ENCODE assay signal across 8 cellular contexts in the genomic region with DNA sequence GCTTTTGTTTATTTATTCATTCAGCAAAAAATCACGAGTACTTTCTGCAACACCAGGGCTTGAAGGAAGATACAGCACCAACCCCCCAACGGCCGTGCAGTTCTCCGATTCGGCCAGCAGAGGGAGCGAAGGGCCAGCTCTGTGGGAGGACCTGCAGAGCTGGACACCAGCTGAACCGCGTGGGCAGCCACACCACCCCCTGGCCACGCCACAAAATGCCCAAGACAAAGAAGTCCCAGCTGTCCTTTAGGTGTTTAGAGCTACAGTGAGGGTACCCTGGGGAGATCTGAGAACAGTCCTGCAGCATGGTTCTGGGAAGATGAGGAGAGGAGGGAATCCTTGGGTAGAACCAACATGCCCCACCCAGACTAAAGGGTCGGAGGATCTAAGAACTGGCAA.
DNase-seq lines count a peak whose midpoint lies in the region; ATAC-seq and TF ChIP-seq lines count a peak whose summit lies in the region.

No MANE protein-coding gene starts in this region.

- H3K36me3 ChIP-seq in MG63, result no peaks in the 10 kb centered on the region
- H3K36me3 ChIP-seq in right atrium auricular region, result no peaks in the 10 kb centered on the region
- H3K36me3 ChIP-seq in sigmoid colon, result no peaks in the 10 kb centered on the region

- no peaks in the 10 kb centered on the region for H3K9me3 ChIP-seq in MG63
- no peaks in the 10 kb centered on the region for H3K9me3 ChIP-seq in right atrium auricular region
- H3K9me3 ChIP-seq in sigmoid colon, result no peaks in the 10 kb centered on the region

- H3K4me3 ChIP-seq in MG63, result no peak overlapping the region
- H3K4me3 ChIP-seq in right atrium auricular region, result no peak overlapping the region
- H3K4me3 ChIP-seq in sigmoid colon, result no peak overlapping the region

- TF ChIP-seq POLR2A in sigmoid colon (IDR thresholded peaks at IDR 0.05), result no peak

- intact Hi-C loops in sigmoid colon (cut with DNase I), result loop anchor here (1.0 to 5.0 kb wide), 5 partner anchors 84 to 434 kb away; partner anchors contain the start of genes PGM2 and RELL1

- no peak overlapping the region for H3K27ac ChIP-seq in right atrium auricular region
- no peak overlapping the region for H3K27ac ChIP-seq in sigmoid colon

- H3K4me1 ChIP-seq in right atrium auricular region (peaks cover 0 to 3% of the 10 kb centered on the region in 2 donors), sigmoid colon (peaks cover 0 to 6% (median 2%) of the 10 kb centered on the region in 4 donors)

- ATAC-seq in GM21528 (IDR thresholded peaks at IDR 0.05; ENCODE audit: low FRiP score, unreplicated experiment), result peak; percentile 80
- no peak for ATAC-seq in HG02970 (IDR thresholded peaks at IDR 0.05; ENCODE audit: low FRiP score, unreplicated experiment)

- no peaks in the 10 kb centered on the region for H3K27me3 ChIP-seq in MG63
- no peaks in the 10 kb centered on the region for H3K27me3 ChIP-seq in right atrium auricular region
- no peaks in the 10 kb centered on the region for H3K27me3 ChIP-seq in sigmoid colon

- peak; percentile 1 for DNase-seq in DMS153 (lab: John Stamatoyannopoulos, UW)
- DNase-seq in MG63, result peak; percentile 53
- peak; percentile 35 to 64 (median 53) for DNase-seq in T-helper 2 cell
- peak in 54 of 56 donors; percentile 9 to 88 (median 54) for DNase-seq in amygdala (lab: John Stamatoyannopoulos, UW)
- DNase-seq in right atrium auricular region (ENCODE audit: low spot score), result peak; percentile 89
- DNase-seq in sigmoid colon, result peak; percentile 88

- TF ChIP-seq CTCF in right atrium auricular region (IDR thresholded peaks at IDR 0.05) (peak; percentile 96 to 98), sigmoid colon (IDR thresholded peaks at IDR 0.05) (peak; percentile 85 to 99 (median 96))

- TF ChIP-seq EP300 in sigmoid colon (IDR thresholded peaks at IDR 0.05), result no peak

- WGBS in sigmoid colon, 2 donors, result 2 to 7% methylated on average over 10 of the region's 10 CpGs

Comparison
In these comparisons a context has a peak if more than half of its experiments do, and no peak if none do; other contexts are left out.
1. DNase-seq: peak in every context shown above with its lines; median percentile 89 in right atrium auricular region; 88 in sigmoid colon; 54 in amygdala; 53 in MG63; 53 in T-helper 2 cell; 1 in DMS153.